ENCODE assay signal across 8 cellular contexts in the genomic region with DNA sequence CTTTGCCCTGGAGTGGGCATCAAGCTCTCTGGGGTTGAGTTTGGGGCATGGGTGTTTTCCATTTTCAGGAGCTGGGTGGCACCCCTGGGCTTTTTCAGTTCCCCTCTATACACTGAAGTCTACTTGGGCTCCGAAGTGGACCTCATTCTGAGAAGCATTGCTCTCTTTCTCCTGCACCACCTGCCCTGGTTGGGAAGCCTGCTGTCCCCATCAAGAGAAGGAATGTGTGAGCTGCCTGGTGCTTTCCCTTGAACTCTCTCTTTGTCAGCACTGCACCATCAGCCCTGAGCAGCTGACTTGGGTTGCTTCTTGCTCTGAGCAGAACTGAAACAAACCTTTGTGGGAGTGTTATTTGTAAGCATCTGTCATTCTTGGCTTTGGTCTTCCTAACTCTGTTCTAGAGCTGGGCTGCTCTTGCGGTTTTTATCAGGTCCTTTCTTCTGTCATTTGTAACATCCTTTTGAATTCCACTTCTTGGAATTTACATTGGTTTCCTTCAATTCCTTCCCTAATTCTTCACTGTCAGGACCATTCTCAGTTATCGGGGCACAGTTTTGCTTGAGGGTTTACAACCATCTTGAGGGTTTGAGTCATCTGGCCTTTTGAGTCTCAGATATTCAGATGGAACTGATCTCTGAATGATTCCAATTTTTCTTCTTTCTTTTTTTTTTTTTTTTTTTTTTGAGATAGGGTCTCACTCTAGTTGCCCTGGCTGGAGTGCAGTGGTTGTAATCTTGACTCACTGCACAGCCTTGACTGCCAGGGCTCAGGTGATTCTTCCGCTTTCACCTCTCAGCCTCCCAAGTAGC. TPM values are rescaled to one million over a fixed set of nuclear protein-coding genes. Genes with fewer than 3 reads are reported as not detected.
DNase-seq lines count a peak whose midpoint lies in the region; ATAC-seq and TF ChIP-seq lines count a peak whose summit lies in the region.

No MANE protein-coding gene starts in this region.

- DNase-seq in activated CD4-positive, alpha-beta T cell treated with anti-CD3 and anti-CD28 coated beads for 36 hours, result peak; percentile 79
- DNase-seq in activated CD4-positive, alpha-beta T cell treated with anti-CD3 and anti-CD28 coated beads for 1 hour, result no peak
- DNase-seq in T-helper 17 cell (no peak), fibroblast of villous mesenchyme (ENCODE audit: low read depth) (peak; percentile 66), osteocyte (ENCODE audit: extremely low spot score, unreplicated experiment) (no peak), NCI-H1417 treated with DMSO at 0.1 percent for 48 hours (lab: John Stamatoyannopoulos, UW) (no peak)

- peaks cover 21% of the 10 kb centered on the region for H3K36me3 Mint-ChIP-seq in activated CD4-positive, alpha-beta T cell treated with anti-CD3 and anti-CD28 coated beads for 36 hours (ENCODE audit: low read depth)
- peaks cover 3% of the 10 kb centered on the region for H3K36me3 Mint-ChIP-seq in T-helper 17 cell (ENCODE audit: low read depth)
- H3K36me3 Mint-ChIP-seq in stimulated activated naive CD8-positive, alpha-beta T cell treated with anti-CD3 and anti-CD28 coated beads, Interleukin-15, Interleukin-2, amounts not matched to agents 100 ng/mL and 50 ng/mL, for 24 hours (ENCODE audit: low read depth), result peaks cover 29% of the 10 kb centered on the region
- H3K36me3 Mint-ChIP-seq in osteocyte (ENCODE audit: unreplicated experiment), result peaks cover 3% of the 10 kb centered on the region

- peaks cover 69% of the 10 kb centered on the region for H3K4me1 Mint-ChIP-seq in activated CD4-positive, alpha-beta T cell treated with anti-CD3 and anti-CD28 coated beads for 36 hours
- H3K4me1 Mint-ChIP-seq in T-helper 17 cell (peaks cover 47% of the 10 kb centered on the region), osteocyte (ENCODE audit: unreplicated experiment) (peaks cover 21% of the 10 kb centered on the region)
- H3K4me1 Mint-ChIP-seq in stimulated activated naive CD8-positive, alpha-beta T cell treated with anti-CD3 and anti-CD28 coated beads, Interleukin-15, Interleukin-2, amounts not matched to agents 100 ng/mL and 50 ng/mL, for 24 hours (ENCODE audit: low read depth), result peaks cover 83% of the 10 kb centered on the region

- no peaks in the 10 kb centered on the region for H3K27me3 Mint-ChIP-seq in activated CD4-positive, alpha-beta T cell treated with anti-CD3 and anti-CD28 coated beads for 36 hours
- H3K27me3 Mint-ChIP-seq in T-helper 17 cell, result no peaks in the 10 kb centered on the region
- H3K27me3 Mint-ChIP-seq in stimulated activated naive CD8-positive, alpha-beta T cell treated with anti-CD3 and anti-CD28 coated beads, Interleukin-15, Interleukin-2, amounts not matched to agents 100 ng/mL and 50 ng/mL, for 24 hours, result no peaks in the 10 kb centered on the region
- no peaks in the 10 kb centered on the region for H3K27me3 Mint-ChIP-seq in osteocyte (ENCODE audit: unreplicated experiment)

- no peaks in the 10 kb centered on the region for H3K9me3 Mint-ChIP-seq in activated CD4-positive, alpha-beta T cell treated with anti-CD3 and anti-CD28 coated beads for 36 hours (ENCODE audit: low read depth)
- no peaks in the 10 kb centered on the region for H3K9me3 Mint-ChIP-seq in stimulated activated naive CD8-positive, alpha-beta T cell treated with anti-CD3 and anti-CD28 coated beads, Interleukin-15, Interleukin-2, amounts not matched to agents 100 ng/mL and 50 ng/mL, for 24 hours
- H3K9me3 Mint-ChIP-seq in osteocyte (ENCODE audit: unreplicated experiment), result no peaks in the 10 kb centered on the region

- H3K27ac Mint-ChIP-seq in activated CD4-positive, alpha-beta T cell treated with anti-CD3 and anti-CD28 coated beads for 36 hours, result peak overlapping the region; percentile 88
- H3K27ac Mint-ChIP-seq in T-helper 17 cell (peak overlapping the region; percentile 80), osteocyte (ENCODE audit: unreplicated experiment) (no peak overlapping the region)
- H3K27ac Mint-ChIP-seq in stimulated activated naive CD8-positive, alpha-beta T cell treated with anti-CD3 and anti-CD28 coated beads, Interleukin-15, Interleukin-2, amounts not matched to agents 100 ng/mL and 50 ng/mL, for 24 hours, result peak overlapping the region; percentile 93

- peak; percentile 97 for ATAC-seq in activated CD4-positive, alpha-beta T cell treated with anti-CD3 and anti-CD28 coated beads for 36 hours
- ATAC-seq in HG02885 (IDR thresholded peaks at IDR 0.05; ENCODE audit: poor library complexity, unreplicated experiment) (peak; percentile 88), T-helper 17 cell (peak; percentile 74)

- no peaks in the 10 kb centered on the region for H3K9me3 ChIP-seq in T-helper 17 cell (ENCODE audit: control insufficient read depth, low read length, poor library complexity, severe bottlenecking)

- CTCF ChIA-PET in activated CD4-positive, alpha-beta T cell treated with anti-CD3 and anti-CD28 coated beads for 36 hours (lab: Charles Lee), result interaction anchor here (0.8 to 2.2 kb wide), 9 partner anchors 8 to 43 kb away, joined by 3 to 8 read pairs (median 5); no protein-coding TSS in a partner anchor

- intact Hi-C loops in activated CD4-positive, alpha-beta T cell treated with anti-CD3 and anti-CD28 coated beads for 36 hours (cut with DNase I, micrococcal nuclease), result loop anchor here (1.0 to 10.0 kb wide), 7 partner anchors 17 to 1471 kb away; partner anchors contain the start of genes MAPK1 (in 1 of the 2), RANBP1 (in 1 of the 2), SDF2L1 (in 1 of the 2) and TRMT2A (in 1 of the 2)

- no peak for TF ChIP-seq CTCF in fibroblast of villous mesenchyme (IDR thresholded peaks at IDR 0.05; ENCODE audit: insufficient read depth, low read depth, low read length)
- TF ChIP-seq CTCF in osteocyte (IDR thresholded peaks at IDR 0.05), result no peak

- H3K4me3 Mint-ChIP-seq in activated CD4-positive, alpha-beta T cell treated with anti-CD3 and anti-CD28 coated beads for 36 hours, result peak overlapping the region; percentile 12
- H3K4me3 Mint-ChIP-seq in T-helper 17 cell (peak overlapping the region; percentile 67), osteocyte (ENCODE audit: unreplicated experiment) (no peak overlapping the region)
- peak overlapping the region; percentile 35 for H3K4me3 Mint-ChIP-seq in stimulated activated naive CD8-positive, alpha-beta T cell treated with anti-CD3 and anti-CD28 coated beads, Interleukin-15, Interleukin-2, amounts not matched to agents 100 ng/mL and 50 ng/mL, for 24 hours

- POLR2A ChIA-PET in activated CD4-positive, alpha-beta T cell treated with anti-CD3 and anti-CD28 coated beads for 36 hours (lab: Charles Lee), result interaction anchor here (0.6 to 1.3 kb wide), 7 partner anchors 9 to 664 kb away, joined by 3 to 5 read pairs (median 4); partner anchors contain the start of gene YDJC

- no peak overlapping the region for H3K4me3 ChIP-seq in fibroblast of villous mesenchyme (ENCODE audit: low read depth, low read length)

RNA-seq across cellular contexts. Expression of gene UBE2L3, which starts 20.5 kb away (rescaled TPM):
- total RNA-seq in activated CD4-positive, alpha-beta T cell treated with anti-CD3 and anti-CD28 coated beads for 36 hours, result 10 to 100 TPM; 57.3 to 75.5 TPM
- total RNA-seq in T-helper 17 cell, result 10 to 100 TPM; 25.7 to 30.4 TPM
- 43.5 and 56.1 TPM in 2 replicates for total RNA-seq in fibroblast of villous mesenchyme
- 57.1 and 57.9 TPM in 2 replicates for total RNA-seq in osteocyte

RNA-seq across cellular contexts. Expression of gene RIMBP3C, which starts 36.7 kb away (rescaled TPM):
- total RNA-seq in activated CD4-positive, alpha-beta T cell treated with anti-CD3 and anti-CD28 coated beads for 36 hours, result under 1 TPM; 0.18 to 0.33 TPM
- total RNA-seq in T-helper 17 cell, result 1 to 10 TPM in 1 of 2 donors, under 1 TPM in 1; 0.34 to 1.2 TPM
- 0.43 and 0.64 TPM in 2 replicates for total RNA-seq in fibroblast of villous mesenchyme
- total RNA-seq in osteocyte, result 0.68 TPM in 1 of 2 replicates, not detected in the other

RNA-seq across cellular contexts. Expression of gene YDJC, which starts 41.8 kb away (rescaled TPM):
- 10 to 100 TPM; 43.4 to 54.0 TPM for total RNA-seq in activated CD4-positive, alpha-beta T cell treated with anti-CD3 and anti-CD28 coated beads for 36 hours
- total RNA-seq in T-helper 17 cell (10 to 100 TPM; 28.3 to 31.0 TPM), fibroblast of villous mesenchyme (19.0 and 27.1 TPM in 2 replicates), osteocyte (15.7 and 15.9 TPM in 2 replicates)

RNA-seq across cellular contexts. Expression of gene CCDC116, which starts 44.6 kb away (rescaled TPM):
- under 1 TPM; 0.23 to 0.33 TPM for total RNA-seq in activated CD4-positive, alpha-beta T cell treated with anti-CD3 and anti-CD28 coated beads for 36 hours
- total RNA-seq in T-helper 17 cell (under 1 TPM in 1 of 2 donors, not detected in 1; 0.13 TPM), fibroblast of villous mesenchyme (0.32 and 0.43 TPM in 2 replicates), osteocyte (0.59 and 0.78 TPM in 2 replicates)

RNA-seq across cellular contexts. Expression of gene SDF2L1, which starts 54.1 kb away (rescaled TPM):
- total RNA-seq in activated CD4-positive, alpha-beta T cell treated with anti-CD3 and anti-CD28 coated beads for 36 hours, result 10 to 100 TPM; 13.7 to 32.8 TPM
- total RNA-seq in T-helper 17 cell (10 to 100 TPM; 25.6 to 30.1 TPM), fibroblast of villous mesenchyme (22.0 and 27.7 TPM in 2 replicates), osteocyte (20.7 and 23.2 TPM in 2 replicates)

Comparison
In these comparisons a context has a peak if more than half of its experiments do, and no peak if none do; other contexts are left out.
1. DNase-seq: peak in activated CD4-positive, alpha-beta T cell treated with anti-CD3 and anti-CD28 coated beads for 36 hours (single experiment) and fibroblast of villous mesenchyme (single experiment); none in activated CD4-positive, alpha-beta T cell treated with anti-CD3 and anti-CD28 coated beads for 1 hour (single experiment), T-helper 17 cell (0 of 3), osteocyte (single experiment) and NCI-H1417 treated with DMSO at 0.1 percent for 48 hours (single experiment).
2. Peak in every context shown above with its lines, with median percentiles within 50 percentile points of each other: ATAC-seq.